ENCODE assay signal across 23 cellular contexts in the genomic region with DNA sequence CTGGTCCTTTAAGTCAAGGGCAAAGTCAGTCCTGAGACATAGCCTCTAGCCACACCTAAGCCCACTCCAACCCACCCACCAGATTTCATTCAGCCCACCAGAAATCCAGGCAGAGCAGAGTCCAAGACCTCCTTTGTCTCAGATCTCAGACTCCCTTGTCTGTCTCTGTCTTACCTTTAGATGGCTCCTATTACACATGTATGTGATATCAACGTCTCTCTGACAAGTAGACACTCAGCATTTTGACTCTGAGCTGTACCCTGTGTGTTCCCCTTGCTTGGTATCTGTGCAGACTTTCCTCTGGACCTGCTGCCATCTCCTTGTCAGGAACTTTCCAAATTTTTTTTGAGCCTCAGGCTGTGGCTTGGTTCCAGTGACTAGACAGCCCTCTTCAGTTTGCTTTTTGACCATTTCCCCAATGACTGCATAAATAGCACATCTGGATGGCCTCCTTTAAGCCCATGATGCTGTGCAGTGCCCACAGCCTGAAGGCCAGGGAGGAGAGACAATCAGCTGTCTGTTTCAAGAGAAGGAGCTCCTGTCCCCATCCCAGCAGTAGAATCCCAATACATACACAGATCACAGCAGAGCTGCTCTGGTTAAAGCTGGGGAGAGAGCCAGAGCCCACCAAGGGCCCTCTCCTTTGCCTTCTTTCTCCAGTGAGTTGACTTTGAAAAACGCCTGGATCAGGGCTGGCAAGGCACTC. TPM values are rescaled to one million over a fixed set of nuclear protein-coding genes. Genes with fewer than 3 reads are reported as not detected.
A peak's percentile ranks its signal among the peaks of the same experiment; 100 is the strongest.
DNase-seq lines count a peak whose midpoint lies in the region; ATAC-seq and TF ChIP-seq lines count a peak whose summit lies in the region.
"Had no signal": no experiment of that assay in that cellular context is flagged by ENCODE, and none has a peak within 500 bp of the region (broad histone marks: within the 10 kb centered on the region; RNA-seq: fewer than 3 reads in every experiment).

No MANE protein-coding gene starts in this region.

- H3K27ac ChIP-seq in layer of hippocampus (ENCODE audit: low read depth, low read length) = peak overlapping the region; percentile 89
- no peak overlapping the region for H3K27ac ChIP-seq in WERI-Rb-1
- H3K27ac ChIP-seq in breast epithelium = no peak overlapping the region
- H3K27ac ChIP-seq: adrenal gland, RWPE1, thoracic aorta, uterus had no signal

- H3K9me3 ChIP-seq in WERI-Rb-1 (ENCODE audit: severe bottlenecking) (no peaks in the 10 kb centered on the region), breast epithelium (no peaks in the 10 kb centered on the region)
- H3K9me3 ChIP-seq: adrenal gland, HAP-1, thoracic aorta, uterus had no signal

- H3K4me3 ChIP-seq in WERI-Rb-1 (ENCODE audit: low read depth, low read length) = no peak overlapping the region
- no peak overlapping the region for H3K4me3 ChIP-seq in breast epithelium
- H3K4me3 ChIP-seq: adrenal gland, HAP-1, thoracic aorta, uterus had no signal

- peaks cover 4% of the 10 kb centered on the region for H3K4me1 Mint-ChIP-seq in activated T-cell treated with anti-CD3 and anti-CD28 coated beads, Interleukin-2, amount 50 U/mL, for 72 hours (ENCODE audit: low read depth)
- H3K4me1 Mint-ChIP-seq in activated T-cell treated with anti-CD3 and anti-CD28 coated beads, Interleukin-2, amount 50 U/mL, for 4 hours (ENCODE audit: low read depth) = no peaks in the 10 kb centered on the region
- H3K4me1 Mint-ChIP-seq: activated B cell treated with CpG ODN at 0.5 μM for 24 hours had no signal

- H3K27me3 Mint-ChIP-seq in activated T-cell treated with anti-CD3 and anti-CD28 coated beads, Interleukin-2, amount 50 U/mL, for 72 hours (ENCODE audit: low read depth) = no peaks in the 10 kb centered on the region
- H3K27me3 Mint-ChIP-seq in activated T-cell treated with anti-CD3 and anti-CD28 coated beads, Interleukin-2, amount 50 U/mL, for 4 hours (ENCODE audit: low read depth) = no peaks in the 10 kb centered on the region
- H3K27me3 Mint-ChIP-seq: activated B cell treated with CpG ODN at 0.5 μM for 24 hours; stimulated activated naive B cell treated with anti-CD40 and anti-IgM and Interleukin-4, amounts not matched to agents 10 μg/mL and 1 μg/mL and 100 μg/mL, for 72 hours had no signal

- no peaks in the 10 kb centered on the region for H3K9me3 Mint-ChIP-seq in activated T-cell treated with anti-CD3 and anti-CD28 coated beads, Interleukin-2, amount 50 U/mL, for 72 hours
- no peaks in the 10 kb centered on the region for H3K9me3 Mint-ChIP-seq in activated T-cell treated with anti-CD3 and anti-CD28 coated beads, Interleukin-2, amount 50 U/mL, for 4 hours
- H3K9me3 Mint-ChIP-seq: activated B cell treated with CpG ODN at 0.5 μM for 24 hours; stimulated activated naive B cell treated with anti-CD40 and anti-IgM and Interleukin-4, amounts not matched to agents 10 μg/mL and 1 μg/mL and 100 μg/mL, for 72 hours had no signal

- peak overlapping the region; percentile 44 for H3K27ac Mint-ChIP-seq in activated T-cell treated with anti-CD3 and anti-CD28 coated beads, Interleukin-2, amount 50 U/mL, for 72 hours
- H3K27ac Mint-ChIP-seq: activated B cell treated with CpG ODN at 0.5 μM for 24 hours; stimulated activated naive B cell treated with anti-CD40 and anti-IgM and Interleukin-4, amounts not matched to agents 10 μg/mL and 1 μg/mL and 100 μg/mL, for 72 hours had no signal

- intact Hi-C loops in breast epithelium (cut with DNase I; ENCODE audit: low total_unique reads) = no loop called here

- peaks cover 0 to 2% of the 10 kb centered on the region in 2 donors for H3K36me3 Mint-ChIP-seq in activated T-cell treated with anti-CD3 and anti-CD28 coated beads, Interleukin-2, amount 50 U/mL, for 72 hours (ENCODE audit: insufficient read depth in 2 of 2)
- H3K36me3 Mint-ChIP-seq in activated T-cell treated with anti-CD3 and anti-CD28 coated beads, Interleukin-2, amount 50 U/mL, for 4 hours (ENCODE audit: insufficient read depth) = peaks cover 6% of the 10 kb centered on the region

- no peak for TF ChIP-seq CTCF in WERI-Rb-1 (IDR thresholded peaks at IDR 0.05; ENCODE audit: low read depth, low read length)
- TF ChIP-seq CTCF in breast epithelium (IDR thresholded peaks at IDR 0.05) = no peak

- H3K4me3 Mint-ChIP-seq in activated T-cell treated with anti-CD3 and anti-CD28 coated beads, Interleukin-2, amount 50 U/mL, for 72 hours = no peak overlapping the region
- no peak overlapping the region for H3K4me3 Mint-ChIP-seq in activated T-cell treated with anti-CD3 and anti-CD28 coated beads, Interleukin-2, amount 50 U/mL, for 4 hours
- H3K4me3 Mint-ChIP-seq: activated B cell treated with CpG ODN at 0.5 μM for 24 hours; stimulated activated naive B cell treated with anti-CD40 and anti-IgM and Interleukin-4, amounts not matched to agents 10 μg/mL and 1 μg/mL and 100 μg/mL, for 72 hours had no signal

- H3K36me3 ChIP-seq in WERI-Rb-1 = peaks cover 2% of the 10 kb centered on the region
- H3K36me3 ChIP-seq in breast epithelium = no peaks in the 10 kb centered on the region
- H3K36me3 ChIP-seq: adrenal gland, uterus had no signal

- DNase-seq in activated T-cell treated with anti-CD3 and anti-CD28 coated beads, Interleukin-2, amount 50 U/mL, for 72 hours = no peak
- DNase-seq in activated T-cell treated with anti-CD3 and anti-CD28 coated beads, Interleukin-2, amount 50 U/mL, for 4 hours = no peak
- DNase-seq in anterior cingulate cortex (lab: John Stamatoyannopoulos, UW) (peak in 32 of 58 donors; percentile 7 to 74 (median 32)), superior temporal gyrus (ENCODE audit: extremely low spot score) (peak; percentile 76), WERI-Rb-1 (no peak), breast epithelium (ENCODE audit: low spot score in 2 of 2) (no peak), HuH-7.5 (ENCODE audit: low spot score) (no peak)
- DNase-seq: activated B cell treated with CpG ODN at 0.5 μM for 24 hours; activated CD4-positive, alpha-beta T cell treated with anti-CD3 and anti-CD28 coated beads, Interleukin-2, amount 50 U/mL, for 48 hours; adrenal gland; Kasumi-1; mesenchymal stem cell; NCI-H1694; NCI-H524 treated with DMSO at 0.1 percent for 48 hours; retina; stimulated activated CD4-positive, alpha-beta T cell treated with anti-CD3 and anti-CD28 coated beads, Interleukin-2, amount 100 ng/mL, for 48 hours; stimulated activated naive B cell treated with anti-CD40 and anti-IgM and Interleukin-4, amounts not matched to agents 10 μg/mL and 1 μg/mL and 100 μg/mL, for 72 hours; uterus had no signal

- ATAC-seq in activated T-cell treated with anti-CD3 and anti-CD28 coated beads, Interleukin-2, amount 50 U/mL, for 72 hours (replicated peaks in 1 of 2) = peak in 1 of 2 donors; percentile 28
- ATAC-seq in activated T-cell treated with anti-CD3 and anti-CD28 coated beads, Interleukin-2, amount 50 U/mL, for 4 hours = no peak
- ATAC-seq: SK-N-SH treated with all-trans-retinoic acid at 6 μM for 48 hours; stimulated activated naive B cell treated with anti-CD40 and anti-IgM and Interleukin-4, amounts not matched to agents 10 μg/mL and 1 μg/mL and 100 μg/mL, for 72 hours had no signal

- no peak for TF ChIP-seq POLR2A in breast epithelium (IDR thresholded peaks at IDR 0.05)

- no peaks in the 10 kb centered on the region for H3K27me3 ChIP-seq in layer of hippocampus (ENCODE audit: control insufficient read depth, insufficient read depth, low read length)
- no peaks in the 10 kb centered on the region for H3K27me3 ChIP-seq in WERI-Rb-1 (ENCODE audit: insufficient read depth, low read depth, severe bottlenecking)
- H3K27me3 ChIP-seq in breast epithelium = no peaks in the 10 kb centered on the region
- H3K27me3 ChIP-seq: adrenal gland, uterus had no signal

- no peaks in the 10 kb centered on the region for H3K4me1 ChIP-seq in breast epithelium
- H3K4me1 ChIP-seq: adrenal gland, HAP-1, uterus had no signal

RNA-seq across cellular contexts. Expression of a gene that starts 7.0 kb away (rescaled TPM):
- total RNA-seq in activated T-cell treated with anti-CD3 and anti-CD28 coated beads, Interleukin-2, amount 50 U/mL, for 72 hours = 10 to 100 TPM; 12.0 to 16.0 TPM
- 1 to 10 TPM; 4.1 to 8.5 (median 7.2) TPM for total RNA-seq in activated T-cell treated with anti-CD3 and anti-CD28 coated beads, Interleukin-2, amount 50 U/mL, for 4 hours
- 10 to 100 TPM; 10.5 to 23.3 (median 15.2) TPM for total RNA-seq in breast epithelium

RNA-seq across cellular contexts. Expression of a gene that starts 27.8 kb away (rescaled TPM):
- total RNA-seq in activated T-cell treated with anti-CD3 and anti-CD28 coated beads, Interleukin-2, amount 50 U/mL, for 72 hours = 100 to 1,000 TPM; 114 TPM
- total RNA-seq in activated T-cell treated with anti-CD3 and anti-CD28 coated beads, Interleukin-2, amount 50 U/mL, for 4 hours = 100 to 1,000 TPM; 143 to 145 (median 145) TPM
- total RNA-seq in breast epithelium = 100 to 1,000 TPM; 318 to 408 (median 330) TPM

RNA-seq across cellular contexts. Expression of a gene that starts 37.9 kb away (rescaled TPM):
- total RNA-seq in activated T-cell treated with anti-CD3 and anti-CD28 coated beads, Interleukin-2, amount 50 U/mL, for 72 hours = 10 to 100 TPM; 36.9 to 49.2 TPM
- 10 to 100 TPM; 32.9 to 33.7 (median 33.1) TPM for total RNA-seq in activated T-cell treated with anti-CD3 and anti-CD28 coated beads, Interleukin-2, amount 50 U/mL, for 4 hours
- 10 to 100 TPM; 14.6 to 22.1 (median 16.4) TPM for total RNA-seq in breast epithelium

RNA-seq across cellular contexts. Expression of a gene that starts 59.4 kb away (rescaled TPM):
- 1 to 10 TPM in 1 of 2 donors, under 1 TPM in 1; 0.86 to 2.1 TPM for total RNA-seq in activated T-cell treated with anti-CD3 and anti-CD28 coated beads, Interleukin-2, amount 50 U/mL, for 72 hours
- under 1 TPM; 0.76 to 0.87 (median 0.79) TPM for total RNA-seq in activated T-cell treated with anti-CD3 and anti-CD28 coated beads, Interleukin-2, amount 50 U/mL, for 4 hours
- total RNA-seq in breast epithelium = 10 to 100 TPM in 2 of 3 donors, 1 to 10 TPM in 1; 5.8 to 16.1 (median 15.5) TPM

Comparison
In these comparisons a context has a peak if more than half of its experiments do, and no peak if none do; other contexts are left out.
1. DNase-seq: peak in anterior cingulate cortex (32 of 58) and superior temporal gyrus (single experiment); none in activated T-cell treated with anti-CD3 and anti-CD28 coated beads, Interleukin-2, amount 50 U/mL, for 72 hours (0 of 2), activated T-cell treated with anti-CD3 and anti-CD28 coated beads, Interleukin-2, amount 50 U/mL, for 4 hours (single experiment), WERI-Rb-1 (single experiment), breast epithelium (0 of 2) and HuH-7.5 (single experiment).